In genomic region chr6:39733704-39734103, GRCh38 we compare ENCODE assay signal across 31 cellular contexts. TPM values are rescaled to one million over a fixed set of nuclear protein-coding genes. Genes with fewer than 3 reads are reported as not detected.
"Had no signal": no experiment of that assay in that cellular context is flagged by ENCODE, and none has a peak within 500 bp of the region (broad histone marks: within the 10 kb centered on the region; RNA-seq: fewer than 3 reads in every experiment).

No MANE protein-coding gene starts in this region.

- H3K4me1 Mint-ChIP-seq: immature natural killer cell; naive thymus-derived CD8-positive, alpha-beta T cell; nephron; stimulated activated memory B cell treated with anti-CD40 and anti-IgM and Interleukin-4, amounts not matched to agents 10 μg/mL and 1 μg/mL and 100 μg/mL, for 72 hours; stimulated activated naive CD8-positive, alpha-beta T cell treated with anti-CD3 and anti-CD28 coated beads, Interleukin-15, amount 100 ng/mL, for 72 hours had no signal

- H3K9ac ChIP-seq: neural progenitor cell had no signal

- H3K27me3 ChIP-seq: left lung, neural progenitor cell, ovary, right atrium auricular region, right lobe of liver, tibial nerve, upper lobe of left lung, vagina had no signal

- DNase-seq: hypothalamus; immature natural killer cell; kidney; left colon; left lung; lower lobe of right lung; mammary epithelial cell; mesenchymal stem cell; naive thymus-derived CD8-positive, alpha-beta T cell; occipital lobe; ovary; right lobe of liver; stimulated activated CD4-positive, alpha-beta T cell treated with anti-CD3 and anti-CD28 coated beads, Interleukin-1b, Interleukin-23, amount 100 ng/mL, for 48 hours; stimulated activated CD4-positive, alpha-beta T cell treated with anti-CD3 and anti-CD28 coated beads, Interleukin-2, amount 100 ng/mL, for 48 hours; stimulated activated CD4-positive, alpha-beta T cell treated with anti-CD3 and anti-CD28 coated beads, Interleukin-4, amount 100 ng/mL, for 4 hours; stimulated activated CD8-positive, alpha-beta memory T cell treated with anti-CD3 and anti-CD28 coated beads, Interleukin-4, amount 100 ng/mL, for 48 hours; stimulated activated naive CD4-positive, alpha-beta T cell treated with Interleukin-2 at 50 U/mL for 16 hours; stimulated activated naive CD8-positive, alpha-beta T cell treated with anti-CD3 and anti-CD28 coated beads, Interleukin-15, amount 100 ng/mL, for 72 hours; substantia nigra; upper lobe of left lung had no signal

- H2AFZ ChIP-seq: neural progenitor cell had no signal

- H3K4me1 ChIP-seq: left lung, lower lobe of right lung, right atrium auricular region, right lobe of liver, tibial nerve, upper lobe of left lung, vagina had no signal

- H3K27ac ChIP-seq: left lung, lower lobe of right lung, neural progenitor cell, neutrophil, ovary, right atrium auricular region, right lobe of liver, tibial nerve, upper lobe of left lung, vagina had no signal

- FAIRE-seq: islet of Langerhans, kidney had no signal

- H3K9me3 ChIP-seq: left lung, lower lobe of right lung, neutrophil, ovary, right atrium auricular region, right lobe of liver, tibial nerve, upper lobe of left lung, vagina had no signal

- H3K36me3 ChIP-seq: left lung, lower lobe of right lung, neural progenitor cell, neutrophil, ovary, right atrium auricular region, right lobe of liver, tibial nerve, upper lobe of left lung, vagina had no signal

- H3K9me3 Mint-ChIP-seq: immature natural killer cell; neural progenitor cell; stimulated activated naive CD8-positive, alpha-beta T cell treated with anti-CD3 and anti-CD28 coated beads, Interleukin-15, amount 100 ng/mL, for 72 hours had no signal

- H3K4me3 ChIP-seq: left lung, lower lobe of right lung, neural progenitor cell, ovary, right atrium auricular region, right lobe of liver, smooth muscle cell, tibial nerve, upper lobe of left lung, vagina had no signal

- H3K36me3 Mint-ChIP-seq: immature natural killer cell; neural progenitor cell; stimulated activated memory B cell treated with anti-CD40 and anti-IgM and Interleukin-4, amounts not matched to agents 10 μg/mL and 1 μg/mL and 100 μg/mL, for 72 hours had no signal

- H3K4me2 ChIP-seq: smooth muscle cell had no signal

- ATAC-seq: left colon; left lung; lower lobe of right lung; naive thymus-derived CD8-positive, alpha-beta T cell; right lobe of liver; stimulated activated memory B cell treated with anti-CD40 and anti-IgM and Interleukin-4, amounts not matched to agents 10 μg/mL and 1 μg/mL and 100 μg/mL, for 72 hours; stimulated activated naive CD8-positive, alpha-beta T cell treated with anti-CD3 and anti-CD28 coated beads, Interleukin-15, amount 100 ng/mL, for 72 hours had no signal

- H3K4me3 Mint-ChIP-seq: immature natural killer cell; naive thymus-derived CD8-positive, alpha-beta T cell; nephron; neural progenitor cell; stimulated activated memory B cell treated with anti-CD40 and anti-IgM and Interleukin-4, amounts not matched to agents 10 μg/mL and 1 μg/mL and 100 μg/mL, for 72 hours; stimulated activated naive CD8-positive, alpha-beta T cell treated with anti-CD3 and anti-CD28 coated beads, Interleukin-15, amount 100 ng/mL, for 72 hours had no signal

- H3K27ac Mint-ChIP-seq: immature natural killer cell; naive thymus-derived CD8-positive, alpha-beta T cell; nephron; neural progenitor cell; progenitor cell of endocrine pancreas; stimulated activated memory B cell treated with anti-CD40 and anti-IgM and Interleukin-4, amounts not matched to agents 10 μg/mL and 1 μg/mL and 100 μg/mL, for 72 hours; stimulated activated naive CD8-positive, alpha-beta T cell treated with anti-CD3 and anti-CD28 coated beads, Interleukin-15, amount 100 ng/mL, for 72 hours had no signal

RNA-seq across cellular contexts. Expression of gene KIF6, which starts 8.5 kb away (rescaled TPM):
- total RNA-seq: naive thymus-derived CD8-positive, alpha-beta T cell; pulmonary artery endothelial cell; right atrium auricular region; vagina had no signal
- polyA plus RNA-seq: immature natural killer cell had no signal

RNA-seq across cellular contexts. Expression of gene DAAM2, which starts 58.5 kb away (rescaled TPM):
- total RNA-seq: naive thymus-derived CD8-positive, alpha-beta T cell had no signal
- polyA plus RNA-seq: immature natural killer cell; naive thymus-derived CD8-positive, alpha-beta T cell had no signal
